ENCODE assay signal across 39 cellular contexts in the genomic region with DNA sequence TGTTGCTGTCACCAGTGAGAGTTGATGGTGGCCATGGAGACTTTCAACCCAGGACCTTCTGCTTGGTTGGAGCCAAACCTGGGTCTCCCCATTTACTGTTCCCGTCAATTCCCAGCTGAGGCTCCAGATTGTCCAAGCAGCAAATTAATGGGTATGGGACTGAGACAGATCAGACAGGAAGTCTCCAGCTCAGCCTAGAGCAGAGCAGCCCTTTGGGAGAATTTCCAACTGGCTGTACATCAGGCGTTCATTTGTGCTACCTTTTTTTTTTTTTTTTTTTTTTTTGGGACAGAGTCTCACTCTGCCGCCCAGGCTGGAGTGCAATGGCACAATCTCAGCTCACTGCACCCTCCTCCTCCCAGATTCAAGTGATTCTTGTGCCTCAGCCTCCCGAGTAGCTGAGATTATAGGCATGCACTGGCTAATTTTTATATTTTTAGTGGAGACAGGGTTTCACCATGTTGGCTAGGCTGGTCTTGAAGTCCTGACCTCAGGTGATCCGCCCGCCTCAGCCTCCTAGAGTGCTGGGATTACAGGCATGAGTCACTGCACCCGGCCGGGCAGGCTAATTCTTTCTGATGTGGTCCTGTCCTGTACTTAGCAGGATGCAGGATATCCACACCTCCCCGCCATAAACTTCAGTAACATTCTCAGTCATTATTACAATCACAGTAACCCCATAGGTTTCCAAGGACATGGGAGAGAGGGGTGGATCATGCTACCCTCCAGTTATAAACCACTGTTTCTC. TPM values are rescaled to one million over a fixed set of nuclear protein-coding genes. Genes with fewer than 3 reads are reported as not detected.
A peak's percentile ranks its signal among the peaks of the same experiment; 100 is the strongest.
DNase-seq lines count a peak whose midpoint lies in the region; ATAC-seq and TF ChIP-seq lines count a peak whose summit lies in the region.
"Had no signal": no experiment of that assay in that cellular context is flagged by ENCODE, and none has a peak within 500 bp of the region (broad histone marks: within the 10 kb centered on the region; RNA-seq: fewer than 3 reads in every experiment).

No MANE protein-coding gene starts in this region.

- H3K4me2 ChIP-seq in mammary epithelial cell (ENCODE audit: insufficient read depth, low read depth, low read length) (no peak overlapping the region), smooth muscle cell (no peak overlapping the region)

- H3F3A ChIP-seq in smooth muscle cell (ENCODE audit: low read depth) = no peaks in the 10 kb centered on the region

- no peak overlapping the region for H2AFZ ChIP-seq in mammary epithelial cell (ENCODE audit: low read depth, low read length)
- H2AFZ ChIP-seq in smooth muscle cell (ENCODE audit: low read depth) = no peak overlapping the region

- H4K20me1 ChIP-seq in mammary epithelial cell (ENCODE audit: insufficient read depth, low read length) = no peaks in the 10 kb centered on the region
- peaks cover 4% of the 10 kb centered on the region for H4K20me1 ChIP-seq in smooth muscle cell (ENCODE audit: low read depth)

- H3K79me2 ChIP-seq in mammary epithelial cell (ENCODE audit: insufficient read depth, low read length) (no peaks in the 10 kb centered on the region), smooth muscle cell (ENCODE audit: low read depth) (no peaks in the 10 kb centered on the region)

- H3K4me1 ChIP-seq in mammary epithelial cell (ENCODE audit: insufficient read depth, low read length) = no peaks in the 10 kb centered on the region
- H3K4me1 ChIP-seq in RWPE2 (ENCODE audit: insufficient read depth, poor library complexity, severe bottlenecking) = no peaks in the 10 kb centered on the region
- no peaks in the 10 kb centered on the region for H3K4me1 ChIP-seq in smooth muscle cell (ENCODE audit: low read depth)
- H3K4me1 ChIP-seq: Caco-2, lower lobe of right lung, transverse colon had no signal

- dilution Hi-C loops in mammary epithelial cell (cut with HindIII; ENCODE audit: low sequenced_read_pairs) = no loop called here

- H3K9me3 ChIP-seq in mammary epithelial cell (replicated peaks; ENCODE audit: insufficient read depth, low read length) (no peaks in the 10 kb centered on the region), RWPE2 (ENCODE audit: severe bottlenecking) (no peaks in the 10 kb centered on the region), smooth muscle cell (replicated peaks; ENCODE audit: low read depth) (no peaks in the 10 kb centered on the region)
- H3K9me3 ChIP-seq: Caco-2, lower lobe of right lung, ovary, transverse colon had no signal

- H3K27me3 ChIP-seq in mammary epithelial cell (ENCODE audit: insufficient read depth, low read length) = no peaks in the 10 kb centered on the region
- no peaks in the 10 kb centered on the region for H3K27me3 ChIP-seq in RWPE2 (ENCODE audit: insufficient read depth, poor library complexity, severe bottlenecking)
- H3K27me3 ChIP-seq in smooth muscle cell (ENCODE audit: low read depth) = no peaks in the 10 kb centered on the region
- H3K27me3 ChIP-seq: esophagus muscularis mucosa, ovary, transverse colon had no signal

- H3K27me3 Mint-ChIP-seq in MCF 10A (ENCODE audit: insufficient read depth, unreplicated experiment) = no peaks in the 10 kb centered on the region
- H3K27me3 Mint-ChIP-seq: activated B cell treated with CpG ODN at 0.5 μM for 24 hours; activated CD4-positive, alpha-beta T cell treated with anti-CD3 and anti-CD28 coated beads, Interleukin-2, amount 10 ng/mL, durations not matched to agents 7 days and 5 days; activated naive CD8-positive, alpha-beta T cell treated with anti-CD3 and anti-CD28 coated beads for 36 hours; stimulated activated memory B cell treated with anti-CD40 and anti-IgM and Interleukin-4, amounts not matched to agents 10 μg/mL and 1 μg/mL and 100 μg/mL, for 72 hours had no signal

- H3K9ac ChIP-seq in mammary epithelial cell (ENCODE audit: insufficient read depth, low read length) (no peak overlapping the region), smooth muscle cell (ENCODE audit: low read depth) (no peak overlapping the region)

- no peaks in the 10 kb centered on the region for H3K4me1 Mint-ChIP-seq in MCF 10A (ENCODE audit: insufficient read depth, unreplicated experiment)
- H3K4me1 Mint-ChIP-seq: activated B cell treated with CpG ODN at 0.5 μM for 24 hours; activated CD4-positive, alpha-beta T cell treated with anti-CD3 and anti-CD28 coated beads, Interleukin-2, amount 10 ng/mL, durations not matched to agents 7 days and 5 days; activated naive CD8-positive, alpha-beta T cell treated with anti-CD3 and anti-CD28 coated beads for 36 hours; CD14-positive monocyte; endodermal cell; nephron; stimulated activated memory B cell treated with anti-CD40 and anti-IgM and Interleukin-4, amounts not matched to agents 10 μg/mL and 1 μg/mL and 100 μg/mL, for 72 hours had no signal

- WGBS in mammary epithelial cell (ENCODE audit: low coverage, missing lambda C conversion rate) = 66% methylated on average over 8 of the region's 9 CpGs
- WGBS in smooth muscle cell (ENCODE audit: low lambda C conversion rate) = 57% methylated on average over 9 of the region's 9 CpGs

- in situ Hi-C loops in mammary epithelial cell (cut with MboI; ENCODE audit: low sequenced_read_pairs in 2 of 2) = no loop called here

- intact Hi-C loops in mammary epithelial cell (cut with micrococcal nuclease) (no loop called here), MCF 10A (cut with micrococcal nuclease) (no loop called here)

- no peak for TF ChIP-seq CTCF in mammary epithelial cell (conservative IDR thresholded peaks at IDR 0.05 in 1 of 2, IDR thresholded peaks at IDR 0.05 in 1 of 2; ENCODE audit: extremely low read depth in 1 of 2, insufficient read depth in 1 of 2, low read depth in 1 of 2, low read length in 2 of 2)
- no peak for TF ChIP-seq CTCF in MCF 10A (IDR thresholded peaks at IDR 0.05; ENCODE audit: unreplicated experiment)
- no peak for TF ChIP-seq CTCF in RWPE2 (IDR thresholded peaks at IDR 0.05; ENCODE audit: poor library complexity, severe bottlenecking)
- no peak for TF ChIP-seq CTCF in smooth muscle cell (IDR thresholded peaks at IDR 0.05; ENCODE audit: borderline replicate concordance, insufficient read depth, poor library complexity, severe bottlenecking)

- ATAC-seq in RWPE2 (ENCODE audit: low read depth) (peak; percentile 68; the same call in 2 of the 3 replicates), GM19452 (IDR thresholded peaks at IDR 0.05; ENCODE audit: unreplicated experiment) (no peak)
- ATAC-seq: activated T-cell treated with anti-CD3 and anti-CD28 coated beads, Interleukin-2, amount 50 U/mL, for 4 hours; lower lobe of right lung; stimulated activated memory B cell treated with anti-CD40 and anti-IgM and Interleukin-4, amounts not matched to agents 10 μg/mL and 1 μg/mL and 100 μg/mL, for 72 hours had no signal

- CTCF ChIA-PET in mammary epithelial cell (lab: Charles Lee; ENCODE audit: low non-redundant PET) = no interaction called here
- CTCF ChIA-PET in MCF 10A (lab: Yijun Ruan, JAX) = no interaction called here

- H3K4me3 Mint-ChIP-seq in MCF 10A (ENCODE audit: unreplicated experiment) = no peak overlapping the region
- H3K4me3 Mint-ChIP-seq: activated B cell treated with CpG ODN at 0.5 μM for 24 hours; activated CD4-positive, alpha-beta T cell treated with anti-CD3 and anti-CD28 coated beads, Interleukin-2, amount 10 ng/mL, durations not matched to agents 7 days and 5 days; activated naive CD8-positive, alpha-beta T cell treated with anti-CD3 and anti-CD28 coated beads for 36 hours; activated T-cell treated with anti-CD3 and anti-CD28 coated beads, Interleukin-2, amount 50 U/mL, for 4 hours; CD14-positive monocyte; endodermal cell; nephron; stimulated activated memory B cell treated with anti-CD40 and anti-IgM and Interleukin-4, amounts not matched to agents 10 μg/mL and 1 μg/mL and 100 μg/mL, for 72 hours had no signal

- H3K9me3 Mint-ChIP-seq in MCF 10A (ENCODE audit: unreplicated experiment) = no peaks in the 10 kb centered on the region
- H3K9me3 Mint-ChIP-seq: activated B cell treated with CpG ODN at 0.5 μM for 24 hours; activated CD4-positive, alpha-beta T cell treated with anti-CD3 and anti-CD28 coated beads, Interleukin-2, amount 10 ng/mL, durations not matched to agents 7 days and 5 days; activated naive CD8-positive, alpha-beta T cell treated with anti-CD3 and anti-CD28 coated beads for 36 hours; activated T-cell treated with anti-CD3 and anti-CD28 coated beads, Interleukin-2, amount 50 U/mL, for 4 hours; CD14-positive monocyte; endodermal cell; nephron; stimulated activated memory B cell treated with anti-CD40 and anti-IgM and Interleukin-4, amounts not matched to agents 10 μg/mL and 1 μg/mL and 100 μg/mL, for 72 hours had no signal

- no TSS peak for BruUV-seq in mammary epithelial cell (replicated peaks; lab: Mats Ljungman, UMichigan)
- BruUV-seq in MCF 10A (replicated peaks; lab: Mats Ljungman, UMichigan) = no TSS peak

- H3K4me3 ChIP-seq in mammary epithelial cell (replicated peaks in 1 of 3; ENCODE audit: insufficient read depth in 1 of 3, low read depth in 2 of 3, low read length in 3 of 3) (no peak overlapping the region), RWPE2 (ENCODE audit: severe bottlenecking) (no peak overlapping the region), smooth muscle cell (no peak overlapping the region)
- H3K4me3 ChIP-seq: esophagus muscularis mucosa, lower lobe of right lung, ovary, transverse colon had no signal

- H3K27ac Mint-ChIP-seq in MCF 10A (ENCODE audit: low read depth, unreplicated experiment) = no peak overlapping the region
- H3K27ac Mint-ChIP-seq: activated B cell treated with CpG ODN at 0.5 μM for 24 hours; activated CD4-positive, alpha-beta T cell treated with anti-CD3 and anti-CD28 coated beads, Interleukin-2, amount 10 ng/mL, durations not matched to agents 7 days and 5 days; activated naive CD8-positive, alpha-beta T cell treated with anti-CD3 and anti-CD28 coated beads for 36 hours; CD14-positive monocyte; endodermal cell; nephron; stimulated activated memory B cell treated with anti-CD40 and anti-IgM and Interleukin-4, amounts not matched to agents 10 μg/mL and 1 μg/mL and 100 μg/mL, for 72 hours had no signal

- DNase-seq in mammary epithelial cell (peak; percentile 28), MCF 10A (ENCODE audit: unreplicated experiment) (no peak), RWPE2 (ENCODE audit: low spot score) (no peak), glomerular visceral epithelial cell (ENCODE audit: extremely low spot score) (peak; percentile 38), Kasumi-1 (lab: John Stamatoyannopoulos, UW) (no peak), DMS153 treated with DMSO at 0.1 percent for 48 hours (lab: John Stamatoyannopoulos, UW; ENCODE audit: unreplicated experiment) (no peak), smooth muscle cell (lab: John Stamatoyannopoulos, UW; ENCODE audit: unreplicated experiment) (no peak)
- DNase-seq: 8988T; activated B cell treated with CpG ODN at 0.5 μM for 24 hours; activated CD4-positive, alpha-beta T cell treated with anti-CD3 and anti-CD28 coated beads, Interleukin-2, amount 10 ng/mL, durations not matched to agents 7 days and 5 days; activated gamma-delta T cell; activated naive CD8-positive, alpha-beta T cell treated with anti-CD3 and anti-CD28 coated beads for 36 hours; activated T-cell treated with anti-CD3 and anti-CD28 coated beads, Interleukin-2, amount 50 U/mL, for 4 hours; aorta; Caco-2; dermis blood vessel endothelial cell; DND-41; endodermal cell; foreskin fibroblast; HCEC 1CT; head of caudate nucleus; lower lobe of right lung; NCI-H146; NCI-H774; ovary; retina; RPMI8226; transverse colon had no signal

- POLR2A ChIA-PET in MCF 10A (lab: Yijun Ruan, JAX) = interaction anchor here (0.6 kb wide), 1 partner anchor 405 kb away, joined by 3 read pairs; no protein-coding TSS in a partner anchor

- H3K36me3 ChIP-seq in mammary epithelial cell (ENCODE audit: insufficient read depth, low read length) (peaks cover 8% of the 10 kb centered on the region), RWPE2 (ENCODE audit: low read depth) (peaks cover 6% of the 10 kb centered on the region), smooth muscle cell (ENCODE audit: low read depth) (no peaks in the 10 kb centered on the region)
- H3K36me3 ChIP-seq: ovary, transverse colon had no signal

- H3K27ac ChIP-seq in mammary epithelial cell (ENCODE audit: insufficient read depth, low read depth, low read length) = no peak overlapping the region
- no peak overlapping the region for H3K27ac ChIP-seq in RWPE2 (ENCODE audit: poor library complexity, severe bottlenecking)
- H3K27ac ChIP-seq in smooth muscle cell (ENCODE audit: low read depth) = no peak overlapping the region
- H3K27ac ChIP-seq: esophagus muscularis mucosa, lower lobe of right lung, ovary, transverse colon had no signal

- no peaks in the 10 kb centered on the region for H3K36me3 Mint-ChIP-seq in MCF 10A (ENCODE audit: insufficient read depth, unreplicated experiment)
- H3K36me3 Mint-ChIP-seq: activated naive CD8-positive, alpha-beta T cell treated with anti-CD3 and anti-CD28 coated beads for 36 hours had no signal

RNA-seq across cellular contexts. Expression of gene MAP3K10, which starts 9.3 kb away (rescaled TPM):
- total RNA-seq in mammary epithelial cell (10 to 100 TPM in 1 of 2 donors, 1 to 10 TPM in 1; 7.8 to 16.0 TPM), MCF 10A (2022) (17.1 and 23.2 TPM in 2 replicates), smooth muscle cell (4.4 and 14.8 TPM in 2 replicates)
- polyA plus RNA-seq in mammary epithelial cell (2.7 TPM), smooth muscle cell (7.8 and 14.1 TPM in 2 replicates)
- 1.2 TPM for polyA minus RNA-seq in mammary epithelial cell

RNA-seq across cellular contexts. Expression of gene TTC9B, which starts 17.7 kb away (rescaled TPM):
- total RNA-seq in mammary epithelial cell (not detected), MCF 10A (2022) (not detected in 2 replicates), smooth muscle cell (not detected in 2 replicates)
- polyA plus RNA-seq in mammary epithelial cell (not detected), smooth muscle cell (0.90 TPM in 1 of 2 replicates, not detected in the other)
- not detected for polyA minus RNA-seq in mammary epithelial cell
- total RNA-seq: activated B cell treated with CpG ODN at 0.5 μM for 24 hours; activated CD4-positive, alpha-beta T cell treated with anti-CD3 and anti-CD28 coated beads, Interleukin-2, amount 10 ng/mL, durations not matched to agents 7 days and 5 days; activated naive CD8-positive, alpha-beta T cell treated with anti-CD3 and anti-CD28 coated beads for 36 hours; activated T-cell treated with anti-CD3 and anti-CD28 coated beads, Interleukin-2, amount 50 U/mL, for 4 hours; aorta; Caco-2; cardiac septum; dermis blood vessel endothelial cell; endodermal cell; esophagus muscularis mucosa; LHCN-M2; lower lobe of right lung; ovary; SK-MEL-5; skeletal muscle tissue; subcutaneous adipose tissue; T-helper 1 cell treated with Interleukin-12 subunit alpha and Interleukin-12 subunit beta and Interleukin-4 antibody, amounts not matched to agents 30 ng/mL and 1 ng/mL, for 36 hours; transverse colon had no signal
- polyA plus RNA-seq: CD14-positive monocyte, ovary had no signal

RNA-seq across cellular contexts. Expression of gene CCNP, which starts 26.0 kb away (rescaled TPM):
- total RNA-seq in mammary epithelial cell (under 1 TPM in 1 of 2 donors, not detected in 1; 0.26 TPM), MCF 10A (2022) (2.1 and 2.2 TPM in 2 replicates), smooth muscle cell (not detected in 2 replicates)
- polyA plus RNA-seq in mammary epithelial cell (not detected), smooth muscle cell (0.23 and 0.38 TPM in 2 replicates)
- polyA minus RNA-seq in mammary epithelial cell = not detected
- total RNA-seq: activated naive CD8-positive, alpha-beta T cell treated with anti-CD3 and anti-CD28 coated beads for 36 hours; LHCN-M2; lower lobe of right lung; skeletal muscle tissue had no signal
- polyA plus RNA-seq: CD14-positive monocyte had no signal

Comparison
In these comparisons a context has a peak if more than half of its experiments do, and no peak if none do; other contexts are left out.
1. DNase-seq: peak in mammary epithelial cell (single experiment) and glomerular visceral epithelial cell (single experiment); none in MCF 10A (single experiment), RWPE2 (single experiment), Kasumi-1 (0 of 2), DMS153 treated with DMSO at 0.1 percent for 48 hours (single experiment) and smooth muscle cell (single experiment).